ENCODE assay signal across 8 cellular contexts in genomic region chr3:129893616-129894070, GRCh38. TPM values are rescaled to one million over a fixed set of nuclear protein-coding genes. Genes with fewer than 3 reads are reported as not detected.
DNase-seq lines count a peak whose midpoint lies in the region; ATAC-seq and TF ChIP-seq lines count a peak whose summit lies in the region.

TSS of gene TMCC1 (minus strand) at chr3:129893711.

- ATAC-seq in GM19025 (IDR thresholded peaks at IDR 0.05; ENCODE audit: low read depth, unreplicated experiment) (peak; percentile 84), HG03280 (IDR thresholded peaks at IDR 0.05; ENCODE audit: unreplicated experiment) (peak; percentile 82)

- TF ChIP-seq CTCF in AG09319 (IDR thresholded peaks at IDR 0.05; ENCODE audit: low read depth, low read length): no peak

- no peaks in the 10 kb centered on the region for H3K27me3 ChIP-seq in layer of hippocampus (ENCODE audit: control insufficient read depth, insufficient read depth, low read length)

- DNase-seq in AG09319 (ENCODE audit: extremely low read depth, low read depth) (peak; percentile 35), NCI-H460 (ENCODE audit: extremely low read depth, low read depth) (peak; percentile 74)
- peak; percentile 88 to 91 for DNase-seq in activated CD4-positive, alpha-beta T cell treated with anti-CD3 and anti-CD28 coated beads for 4 hours
- peak; percentile 64 to 81 (median 74) for DNase-seq in stimulated activated CD4-positive, alpha-beta T cell treated with anti-CD3 and anti-CD28 coated beads, Interleukin-1b, Interleukin-23, amount 100 ng/mL, for 24 hours (ENCODE audit: low read depth in 4 of 4, low spot score in 1 of 4)

- H3K27ac ChIP-seq in cingulate gyrus (ENCODE audit: low read depth, low read length): peak within 1 kb of the TSS; percentile 86
- peak within 1 kb of the TSS; percentile 91 for H3K27ac ChIP-seq in layer of hippocampus (ENCODE audit: low read depth, low read length)

RNA-seq across cellular contexts. Expression of gene TMCC1, which starts in this region (rescaled TPM):
- total RNA-seq in NCI-H460 (2014; rRNA removed; shearing (Covaris generic)): 8.0 and 9.7 TPM in 2 replicates
- polyA plus RNA-seq in NCI-H460 (2014; cell fraction: nucleus; rRNA removed): 4.0 and 5.9 TPM in 2 replicates

Comparison
In these comparisons a context has a peak if more than half of its experiments do, and no peak if none do; other contexts are left out.
1. Peak in every context shown above with its lines: DNase-seq, ATAC-seq and H3K27ac ChIP-seq.
2. DNase-seq: peak in every context shown above with its lines; median percentile 90 in activated CD4-positive, alpha-beta T cell treated with anti-CD3 and anti-CD28 coated beads for 4 hours; 74 in NCI-H460; 74 in stimulated activated CD4-positive, alpha-beta T cell treated with anti-CD3 and anti-CD28 coated beads, Interleukin-1b, Interleukin-23, amount 100 ng/mL, for 24 hours; 35 in AG09319.